Comparison of ENCODE assay signal across 14 cellular contexts in the genomic region with DNA sequence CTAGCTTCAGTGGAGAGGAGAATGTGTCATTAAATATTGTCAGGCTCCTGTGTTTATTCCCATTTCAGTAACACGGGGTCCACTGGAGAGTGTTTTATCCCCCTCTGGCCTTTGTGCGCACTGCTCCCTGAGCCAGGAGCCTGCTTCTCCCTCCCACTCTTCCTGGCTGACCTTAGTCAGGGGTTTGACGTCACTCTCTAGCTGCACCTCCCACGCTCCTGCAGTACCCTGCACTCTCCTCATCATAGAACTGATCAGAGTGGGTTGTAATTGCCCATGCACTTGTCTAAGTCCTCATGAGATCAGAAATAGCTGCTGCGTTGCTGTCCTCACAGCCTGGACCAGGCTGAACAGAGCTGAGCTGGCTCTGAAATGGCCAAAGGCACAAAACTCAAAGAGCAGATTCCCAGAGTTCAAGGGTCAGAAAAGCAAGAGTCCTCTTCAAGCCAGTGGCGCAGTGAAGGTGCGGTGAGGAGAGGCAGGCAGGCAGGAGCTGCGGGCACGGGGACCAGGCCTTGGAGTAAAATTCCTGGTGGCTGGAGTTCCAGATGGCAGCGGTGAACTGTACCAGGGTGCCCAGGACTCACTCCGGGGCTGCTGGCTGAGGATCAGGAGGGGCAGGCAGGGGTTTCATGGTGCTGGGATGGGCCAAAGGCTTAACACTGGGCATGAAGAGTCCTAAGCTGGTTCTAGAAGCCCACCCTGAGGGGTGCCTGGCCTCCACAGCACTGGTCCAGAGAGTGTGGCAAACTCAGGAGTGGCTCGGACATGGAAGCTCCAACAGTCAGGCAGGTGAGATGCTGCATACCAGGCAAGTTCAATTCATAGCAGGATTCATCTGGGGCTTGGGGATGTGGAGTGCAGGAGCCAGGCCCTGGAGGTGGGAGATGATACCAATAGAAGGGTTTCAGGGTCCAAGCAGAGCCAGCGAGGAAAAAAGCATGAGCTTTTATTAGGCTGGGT.
DNase-seq lines count a peak whose midpoint lies in the region; ATAC-seq, FAIRE-seq and TF ChIP-seq lines count a peak whose summit lies in the region.
"Had no signal": no experiment of that assay in that cellular context is flagged by ENCODE, and none has a peak within 500 bp of the region (broad histone marks: within the 10 kb centered on the region; RNA-seq: fewer than 3 reads in every experiment).

No MANE protein-coding gene starts in this region.

- H2BK12ac ChIP-seq in H1 (ENCODE audit: low read depth, low read length) = no peak overlapping the region

- H2BK120ac ChIP-seq in H1 (replicated peaks; ENCODE audit: low read depth, low read length) = no peak overlapping the region

- ATAC-seq in HG03045 (IDR thresholded peaks at IDR 0.05; ENCODE audit: unreplicated experiment) = no peak

- H2BK5ac ChIP-seq in H1 (ENCODE audit: low read depth, low read length) = no peak overlapping the region

- H3K23ac ChIP-seq in H1 (ENCODE audit: insufficient read length) = no peak overlapping the region

- H3K27me3 ChIP-seq in H1 (replicated peaks in 1 of 4; ENCODE audit: control insufficient read depth in 3 of 4, extremely low read depth in 1 of 4, insufficient read depth in 3 of 4, low read length in 3 of 4) = no peaks in the 10 kb centered on the region
- no peaks in the 10 kb centered on the region for H3K27me3 ChIP-seq in esophagus muscularis mucosa
- H3K27me3 ChIP-seq: BE2C, colonic mucosa, transverse colon had no signal

- H3K36me3 ChIP-seq in H1 (ENCODE audit: control insufficient read depth in 2 of 4, insufficient read depth in 4 of 4, low read length in 3 of 4) (no peaks in the 10 kb centered on the region), esophagus muscularis mucosa (no peaks in the 10 kb centered on the region)
- H3K36me3 ChIP-seq: BE2C, colonic mucosa, lower lobe of right lung, transverse colon had no signal

- no peak overlapping the region for H2BK20ac ChIP-seq in H1 (ENCODE audit: low read length)

- intact Hi-C loops in esophagus muscularis mucosa (cut with DNase I) = no loop called here

- H3K4me1 ChIP-seq in H1 (replicated peaks in 1 of 4; ENCODE audit: control insufficient read depth in 3 of 4, insufficient read depth in 4 of 4, low read length in 3 of 4) = peaks cover 0 to 2% (median 0%) of the 10 kb centered on the region in 4 experiments; a peak in 2 of 7 replicates
- peaks cover 0 to 21% (median 5%) of the 10 kb centered on the region in 4 donors for H3K4me1 ChIP-seq in esophagus muscularis mucosa
- H3K4me1 ChIP-seq: BE2C, colonic mucosa, lower lobe of right lung had no signal

- H3K18ac ChIP-seq in H1 (ENCODE audit: extremely low read depth, low read length) = no peak overlapping the region

- H3K9ac ChIP-seq in H1 (replicated peaks in 1 of 4; ENCODE audit: extremely low read depth in 1 of 4, low read depth in 3 of 4, low read length in 3 of 4) = no peak overlapping the region

- H3K4me1 Mint-ChIP-seq in neural crest cell = no peaks in the 10 kb centered on the region

- no peak overlapping the region for H3K14ac ChIP-seq in H1 (ENCODE audit: insufficient read length)

- peak overlapping the region; percentile 28 for H3K27ac Mint-ChIP-seq in neural crest cell (ENCODE audit: unreplicated experiment)
- H3K27ac Mint-ChIP-seq: T-helper 1 cell treated with Interleukin-12 subunit alpha and Interleukin-12 subunit beta and Interleukin-4 antibody, amounts not matched to agents 30 μg/mL and 1 μg/mL, for 36 hours had no signal

- no peak overlapping the region for H3K27ac ChIP-seq in H1 (ENCODE audit: low read depth, low read length)
- H3K27ac ChIP-seq in esophagus muscularis mucosa (replicated peaks in 1 of 4) = peak overlapping the region in 2 of 4 donors; percentile 9 to 35
- H3K27ac ChIP-seq: colonic mucosa, lower lobe of right lung had no signal

- no peak overlapping the region for H2AK5ac ChIP-seq in H1 (ENCODE audit: low read depth, low read length)

- POLR2A ChIA-PET in H1 (lab: Charles Lee; ENCODE audit: partially characterized antibody) = no interaction called here

- H4K20me1 ChIP-seq in H1 (replicated peaks in 1 of 2; ENCODE audit: control insufficient read depth in 1 of 2, insufficient read depth in 2 of 2, low read length in 2 of 2) = no peaks in the 10 kb centered on the region

- no peak overlapping the region; the same call in 1 of the 2 replicates for H4K8ac ChIP-seq in H1 (ENCODE audit: extremely low read depth, insufficient read depth, low read length)

- H3K9me3 ChIP-seq in H1 (ENCODE audit: insufficient read depth in 2 of 2, low read depth in 1 of 2, low read length in 1 of 2) (no peaks in the 10 kb centered on the region), esophagus muscularis mucosa (no peaks in the 10 kb centered on the region)
- H3K9me3 ChIP-seq: BE2C, colonic mucosa, lower lobe of right lung, transverse colon had no signal

- no peaks in the 10 kb centered on the region for H3K9me3 Mint-ChIP-seq in neural crest cell
- H3K9me3 Mint-ChIP-seq: T-helper 1 cell treated with Interleukin-12 subunit alpha and Interleukin-12 subunit beta and Interleukin-4 antibody, amounts not matched to agents 30 μg/mL and 1 μg/mL, for 36 hours had no signal

- H2AFZ ChIP-seq in H1 (ENCODE audit: low read length) = peak overlapping the region; percentile 88

- no peaks in the 10 kb centered on the region for H3K23me2 ChIP-seq in H1 (ENCODE audit: low read depth, low read length)

- TF ChIP-seq CTCF in H1 (IDR thresholded peaks at IDR 0.05; ENCODE audit: control extremely low read depth in 1 of 3, insufficient read depth in 1 of 3, low read depth in 1 of 3, low read length in 3 of 3) = no peak
- TF ChIP-seq CTCF in neural crest cell (conservative IDR thresholded peaks at IDR 0.05) = no peak
- TF ChIP-seq CTCF in esophagus muscularis mucosa (IDR thresholded peaks at IDR 0.05) = no peak

- H3K4ac ChIP-seq in H1 (replicated peaks; ENCODE audit: insufficient read length, low read depth, low read length) = no peak overlapping the region

- no peaks in the 10 kb centered on the region for H3K79me2 ChIP-seq in H1 (ENCODE audit: control insufficient read depth in 1 of 2, insufficient read depth in 2 of 2, low read length in 2 of 2)

- no peaks in the 10 kb centered on the region for H3K36me3 Mint-ChIP-seq in neural crest cell (ENCODE audit: low read depth)

- H3K79me1 ChIP-seq in H1 (ENCODE audit: low read depth, low read length) = no peaks in the 10 kb centered on the region

- H3K56ac ChIP-seq in H1 (replicated peaks; ENCODE audit: insufficient read length, low read depth, low read length) = no peak overlapping the region

- H3K4me2 ChIP-seq in H1 (ENCODE audit: insufficient read depth in 1 of 2, low read depth in 2 of 2, low read length in 2 of 2) = no peak overlapping the region

- no peak overlapping the region for H2BK15ac ChIP-seq in H1 (ENCODE audit: low read length)

- no peak overlapping the region for H4K91ac ChIP-seq in H1 (replicated peaks; ENCODE audit: insufficient read length, low read length)

- H3K27me3 Mint-ChIP-seq in neural crest cell (ENCODE audit: low read depth) = peaks cover 1% of the 10 kb centered on the region

- TF ChIP-seq EP300 in H1 (IDR thresholded peaks at IDR 0.05; ENCODE audit: borderline replicate concordance in 1 of 2, low read depth in 2 of 2, low read length in 2 of 2) (no peak), esophagus muscularis mucosa (IDR thresholded peaks at IDR 0.05) (no peak)

- no peak overlapping the region for H3K4me3 Mint-ChIP-seq in neural crest cell
- H3K4me3 Mint-ChIP-seq: T-helper 1 cell treated with Interleukin-12 subunit alpha and Interleukin-12 subunit beta and Interleukin-4 antibody, amounts not matched to agents 30 μg/mL and 1 μg/mL, for 36 hours had no signal

- H3K4me3 ChIP-seq in H1 (ENCODE audit: extremely low read depth in 1 of 4, insufficient read depth in 2 of 4, low read depth in 3 of 4, low read length in 4 of 4) (no peak overlapping the region), esophagus muscularis mucosa (no peak overlapping the region)
- H3K4me3 ChIP-seq: colonic mucosa, lower lobe of right lung, transverse colon had no signal

- DNase-seq in DMS53 (lab: John Stamatoyannopoulos, UW) (peak; percentile 85), NCI-H1436 (lab: John Stamatoyannopoulos, UW) (peak; percentile 75), H1 (ENCODE audit: low read depth in 1 of 2, low spot score in 2 of 2) (no peak), neural crest cell (ENCODE audit: low read depth, low spot score) (no peak), AG08396 (ENCODE audit: low spot score) (no peak), esophagus muscularis mucosa (ENCODE audit: extremely low spot score) (no peak)
- no peak for DNase-seq in stimulated activated CD4-positive, alpha-beta T cell treated with anti-CD3 and anti-CD28 coated beads, Interleukin-2, amount 100 ng/mL, for 48 hours
- DNase-seq: BE2C, colonic mucosa, foreskin melanocyte, lower lobe of right lung, transverse colon had no signal

- FAIRE-seq in H1 (lab: Jason Lieb, UNC) = no peak

- CTCF ChIA-PET in H1 (lab: Charles Lee; ENCODE audit: partially characterized antibody) = interaction anchor here (0.5 to 2.3 kb wide), 11 partner anchors 10 to 599 kb away, joined by 3 to 10 read pairs (median 3); no protein-coding TSS in a partner anchor

- no peak for TF ChIP-seq RAD21 in H1 (IDR thresholded peaks at IDR 0.05 in 1 of 2, conservative IDR thresholded peaks at IDR 0.05 in 1 of 2; ENCODE audit: low read depth in 2 of 2, low read length in 2 of 2)

- WGBS in H1 (ENCODE audit: extremely low coverage in 1 of 2, insufficient coverage in 1 of 2, insufficient read length in 1 of 2, insufficient replicate concordance in 2 of 2, low coverage in 1 of 2, low lambda C conversion rate in 2 of 2, missing lambda C conversion rate in 1 of 2), 2 experiments = 86% methylated on average over 13 of the region's 13 CpGs; no CpG with 5 or more reads in 1 of the 2 experiments
- WGBS in esophagus muscularis mucosa = 59% methylated on average over 10 of the region's 13 CpGs

- no peak overlapping the region for H4K5ac ChIP-seq in H1 (ENCODE audit: insufficient read length, low read depth, low read length)

- TF ChIP-seq POLR2A in H1 (IDR thresholded peaks at IDR 0.05; ENCODE audit: control extremely low read depth in 1 of 2, low read depth in 2 of 2, low read length in 2 of 2) = no peak
- TF ChIP-seq POLR2A in esophagus muscularis mucosa (IDR thresholded peaks at IDR 0.05; ENCODE audit: low read depth) = no peak

TF ChIP-seq in H1, 55 proteins besides CTCF, POLR2A, EP300 and RAD21:
- TF ChIP-seq JUND (IDR thresholded peaks at IDR 0.05; ENCODE audit: low read length) (no peak), TAF7 (optimal IDR thresholded peaks at IDR 0.05; ENCODE audit: borderline replicate concordance, low read depth, low read length) (no peak), TEAD4 (IDR thresholded peaks at IDR 0.05; ENCODE audit: low read depth, low read length) (no peak), EZH2 (IDR thresholded peaks at IDR 0.05; ENCODE audit: low read depth, low read length, severe bottlenecking) (no peak), SP4 (IDR thresholded peaks at IDR 0.05; ENCODE audit: low read length) (no peak), RXRA (IDR thresholded peaks at IDR 0.05; ENCODE audit: insufficient read depth, low read depth, low read length) (no peak), KDM5A (IDR thresholded peaks at IDR 0.05; ENCODE audit: low read length) (no peak), SP2 (IDR thresholded peaks at IDR 0.05; ENCODE audit: low read length) (no peak)

Comparison
In these comparisons a context has a peak if more than half of its experiments do, and no peak if none do; other contexts are left out.
1. DNase-seq: peak in DMS53 (single experiment) and NCI-H1436 (single experiment); none in H1 (0 of 2), neural crest cell (single experiment), AG08396 (single experiment), stimulated activated CD4-positive, alpha-beta T cell treated with anti-CD3 and anti-CD28 coated beads, Interleukin-2, amount 100 ng/mL, for 48 hours (0 of 2) and esophagus muscularis mucosa (single experiment).